ENCODE assay signal across 15 cellular contexts in the genomic region with DNA sequence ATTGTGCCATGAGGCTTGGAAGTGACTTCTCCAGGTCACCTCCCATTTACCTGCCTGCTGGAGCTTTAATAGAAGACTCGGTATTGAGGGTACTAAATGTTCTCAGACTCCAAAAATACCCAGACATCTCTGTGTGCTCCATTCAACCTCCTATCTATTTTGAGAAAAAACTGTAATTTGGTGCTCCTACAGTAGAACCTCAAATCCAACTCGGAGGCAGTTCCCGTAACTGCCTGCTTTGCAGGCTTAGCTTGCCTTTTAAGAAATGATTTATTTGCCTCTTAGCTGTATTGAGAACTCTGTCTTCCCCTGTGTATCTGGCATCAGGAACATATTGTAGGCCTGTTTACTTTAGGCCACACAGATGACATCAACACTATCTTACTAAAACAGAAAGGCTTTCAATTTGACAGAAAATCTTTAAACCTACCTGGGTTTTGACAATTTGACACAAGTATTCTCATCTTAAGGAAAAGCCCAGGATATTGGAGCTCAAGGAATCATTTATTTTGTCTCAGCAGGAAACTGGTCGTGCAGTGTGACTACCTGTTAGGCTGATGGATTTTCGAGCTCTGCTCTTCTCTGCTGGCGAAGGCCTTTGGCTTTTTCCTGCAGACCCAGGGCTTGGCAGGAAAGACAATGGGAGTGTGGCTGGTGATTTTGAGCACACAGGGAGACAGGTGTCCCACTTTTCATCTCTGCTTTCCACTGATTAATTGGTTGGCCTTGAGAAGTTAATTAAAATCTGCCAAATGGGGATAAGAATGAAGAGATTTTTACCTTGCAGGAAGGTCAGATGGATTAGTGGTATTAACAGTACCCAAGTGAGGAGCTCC.
DNase-seq lines count a peak whose midpoint lies in the region; ATAC-seq and FAIRE-seq lines count a peak whose summit lies in the region.
"Had no signal": no experiment of that assay in that cellular context is flagged by ENCODE, and none has a peak within 500 bp of the region (broad histone marks: within the 10 kb centered on the region; RNA-seq: fewer than 3 reads in every experiment).

No MANE protein-coding gene starts in this region.

- H3K27ac Mint-ChIP-seq in activated naive CD8-positive, alpha-beta T cell: no peak overlapping the region
- no peak overlapping the region for H3K27ac Mint-ChIP-seq in activated naive CD8-positive, alpha-beta T cell treated with anti-CD3 and anti-CD28 coated beads, Interleukin-2, amount 50 U/mL, for 24 hours
- peak overlapping the region; percentile 43 for H3K27ac Mint-ChIP-seq in central memory CD8-positive, alpha-beta T cell (ENCODE audit: low read depth)
- no peak overlapping the region for H3K27ac Mint-ChIP-seq in activated T-helper 2 cell treated with anti-CD3 and anti-CD28 coated beads, Interferon-gamma antibody, Interleukin-2, Interleukin-4, amounts not matched to agents 10 μg/mL and 5 μg/mL and 100 μg/mL, durations not matched to agents 14 hours and 24 hours and 36 hours

- intact Hi-C loops in activated T-helper 2 cell treated with anti-CD3 and anti-CD28 coated beads, Interferon-gamma antibody, Interleukin-2, Interleukin-4, amounts not matched to agents 10 μg/mL and 5 μg/mL and 100 μg/mL, durations not matched to agents 14 hours and 24 hours and 36 hours (cut with micrococcal nuclease): no loop called here

- DNase-seq in activated naive CD8-positive, alpha-beta T cell treated with anti-CD3 and anti-CD28 coated beads, Interleukin-2, amount 50 U/mL, for 24 hours: no peak
- DNase-seq in NCI-H524 treated with DMSO at 0.1 percent for 48 hours (lab: John Stamatoyannopoulos, UW) (peak; percentile 89), urothelium cell line (ENCODE audit: low spot score) (no peak), NAMALWA (ENCODE audit: low spot score) (no peak), NCI-H2107 (lab: John Stamatoyannopoulos, UW) (no peak)
- no peak for DNase-seq in central memory CD8-positive, alpha-beta T cell (ENCODE audit: low spot score in 2 of 2)
- no peak for DNase-seq in activated T-helper 2 cell treated with anti-CD3 and anti-CD28 coated beads, Interferon-gamma antibody, Interleukin-2, Interleukin-4, amounts not matched to agents 10 μg/mL and 5 μg/mL and 100 μg/mL, durations not matched to agents 14 hours and 24 hours and 36 hours (ENCODE audit: low spot score)
- DNase-seq: COR-L47, foreskin keratinocyte, GDM1, left colon, midbrain, NCI-H774, RPMI8226 had no signal

- no peaks in the 10 kb centered on the region for H3K36me3 Mint-ChIP-seq in activated naive CD8-positive, alpha-beta T cell
- no peaks in the 10 kb centered on the region for H3K36me3 Mint-ChIP-seq in activated naive CD8-positive, alpha-beta T cell treated with anti-CD3 and anti-CD28 coated beads, Interleukin-2, amount 50 U/mL, for 24 hours (ENCODE audit: low read depth)
- no peaks in the 10 kb centered on the region for H3K36me3 Mint-ChIP-seq in central memory CD8-positive, alpha-beta T cell (ENCODE audit: insufficient read depth)
- H3K36me3 Mint-ChIP-seq in activated T-helper 2 cell treated with anti-CD3 and anti-CD28 coated beads, Interferon-gamma antibody, Interleukin-2, Interleukin-4, amounts not matched to agents 10 μg/mL and 5 μg/mL and 100 μg/mL, durations not matched to agents 14 hours and 24 hours and 36 hours (ENCODE audit: low read depth): no peaks in the 10 kb centered on the region

- no peaks in the 10 kb centered on the region for H3K9me3 Mint-ChIP-seq in activated naive CD8-positive, alpha-beta T cell (ENCODE audit: low read depth)
- H3K9me3 Mint-ChIP-seq in activated naive CD8-positive, alpha-beta T cell treated with anti-CD3 and anti-CD28 coated beads, Interleukin-2, amount 50 U/mL, for 24 hours: no peaks in the 10 kb centered on the region
- no peaks in the 10 kb centered on the region for H3K9me3 Mint-ChIP-seq in central memory CD8-positive, alpha-beta T cell
- no peaks in the 10 kb centered on the region for H3K9me3 Mint-ChIP-seq in activated T-helper 2 cell treated with anti-CD3 and anti-CD28 coated beads, Interferon-gamma antibody, Interleukin-2, Interleukin-4, amounts not matched to agents 10 μg/mL and 5 μg/mL and 100 μg/mL, durations not matched to agents 14 hours and 24 hours and 36 hours

- ATAC-seq in activated naive CD8-positive, alpha-beta T cell treated with anti-CD3 and anti-CD28 coated beads, Interleukin-2, amount 50 U/mL, for 24 hours: no peak
- ATAC-seq in central memory CD8-positive, alpha-beta T cell (replicated peaks; ENCODE audit: extremely low read depth, poor library complexity, severe bottlenecking): no peak
- ATAC-seq: foreskin keratinocyte, left colon had no signal

- H3K4me3 Mint-ChIP-seq in activated naive CD8-positive, alpha-beta T cell: peak overlapping the region; percentile 27
- no peak overlapping the region for H3K4me3 Mint-ChIP-seq in activated naive CD8-positive, alpha-beta T cell treated with anti-CD3 and anti-CD28 coated beads, Interleukin-2, amount 50 U/mL, for 24 hours
- peak overlapping the region; percentile 8 for H3K4me3 Mint-ChIP-seq in central memory CD8-positive, alpha-beta T cell
- H3K4me3 Mint-ChIP-seq in activated T-helper 2 cell treated with anti-CD3 and anti-CD28 coated beads, Interferon-gamma antibody, Interleukin-2, Interleukin-4, amounts not matched to agents 10 μg/mL and 5 μg/mL and 100 μg/mL, durations not matched to agents 14 hours and 24 hours and 36 hours (ENCODE audit: low read depth): no peak overlapping the region

- H3K4me1 Mint-ChIP-seq in activated naive CD8-positive, alpha-beta T cell (ENCODE audit: low read depth): peaks cover 35% of the 10 kb centered on the region
- H3K4me1 Mint-ChIP-seq in activated naive CD8-positive, alpha-beta T cell treated with anti-CD3 and anti-CD28 coated beads, Interleukin-2, amount 50 U/mL, for 24 hours: peaks cover 36% of the 10 kb centered on the region
- H3K4me1 Mint-ChIP-seq in central memory CD8-positive, alpha-beta T cell: peaks cover 35% of the 10 kb centered on the region
- peaks cover 14% of the 10 kb centered on the region for H3K4me1 Mint-ChIP-seq in activated T-helper 2 cell treated with anti-CD3 and anti-CD28 coated beads, Interferon-gamma antibody, Interleukin-2, Interleukin-4, amounts not matched to agents 10 μg/mL and 5 μg/mL and 100 μg/mL, durations not matched to agents 14 hours and 24 hours and 36 hours (ENCODE audit: low read depth)

- no peaks in the 10 kb centered on the region for H3K27me3 Mint-ChIP-seq in activated naive CD8-positive, alpha-beta T cell
- H3K27me3 Mint-ChIP-seq in activated naive CD8-positive, alpha-beta T cell treated with anti-CD3 and anti-CD28 coated beads, Interleukin-2, amount 50 U/mL, for 24 hours: no peaks in the 10 kb centered on the region
- no peaks in the 10 kb centered on the region for H3K27me3 Mint-ChIP-seq in central memory CD8-positive, alpha-beta T cell
- peaks cover 5% of the 10 kb centered on the region for H3K27me3 Mint-ChIP-seq in activated T-helper 2 cell treated with anti-CD3 and anti-CD28 coated beads, Interferon-gamma antibody, Interleukin-2, Interleukin-4, amounts not matched to agents 10 μg/mL and 5 μg/mL and 100 μg/mL, durations not matched to agents 14 hours and 24 hours and 36 hours (ENCODE audit: low read depth)

- peak; percentile 86 for FAIRE-seq in urothelium cell line (lab: Jason Lieb, UNC)

Comparison
In these comparisons a context has a peak if more than half of its experiments do, and no peak if none do; other contexts are left out.
1. H3K4me3 Mint-ChIP-seq: peak in activated naive CD8-positive, alpha-beta T cell (single experiment) and central memory CD8-positive, alpha-beta T cell (single experiment); none in activated naive CD8-positive, alpha-beta T cell treated with anti-CD3 and anti-CD28 coated beads, Interleukin-2, amount 50 U/mL, for 24 hours (single experiment) and activated T-helper 2 cell treated with anti-CD3 and anti-CD28 coated beads, Interferon-gamma antibody, Interleukin-2, Interleukin-4, amounts not matched to agents 10 μg/mL and 5 μg/mL and 100 μg/mL, durations not matched to agents 14 hours and 24 hours and 36 hours (single experiment).